8 cellular contexts compared by ENCODE assay signal in genomic region chr2:289362-290089, GRCh38. TPM values are rescaled to one million over a fixed set of nuclear protein-coding genes. Genes with fewer than 3 reads are reported as not detected.
DNase-seq lines count a peak whose midpoint lies in the region; ATAC-seq, FAIRE-seq and TF ChIP-seq lines count a peak whose summit lies in the region.

No MANE protein-coding gene starts in this region.

- peaks cover 8% of the 10 kb centered on the region for H4K20me1 ChIP-seq in astrocyte (ENCODE audit: insufficient read depth, low read length)

- H3K27ac Mint-ChIP-seq in stimulated activated naive CD8-positive, alpha-beta T cell treated with anti-CD3 and anti-CD28 coated beads, Interleukin-15, Interleukin-2, amounts not matched to agents 100 ng/mL and 50 ng/mL, for 24 hours, result no peak overlapping the region
- H3K27ac Mint-ChIP-seq in astrocyte (ENCODE audit: unreplicated experiment), result no peak overlapping the region

- H3K9me3 ChIP-seq in astrocyte (ENCODE audit: insufficient read depth, low read depth, low read length) (no peaks in the 10 kb centered on the region), iPS-20b (ENCODE audit: insufficient read depth, low read depth, low read length) (no peaks in the 10 kb centered on the region), small intestine (ENCODE audit: control insufficient read depth, low read depth) (no peaks in the 10 kb centered on the region)

- H3K4me3 Mint-ChIP-seq in stimulated activated naive CD8-positive, alpha-beta T cell treated with anti-CD3 and anti-CD28 coated beads, Interleukin-15, Interleukin-2, amounts not matched to agents 100 ng/mL and 50 ng/mL, for 24 hours, result peak overlapping the region; percentile 68
- H3K4me3 Mint-ChIP-seq in astrocyte (ENCODE audit: unreplicated experiment), result peak overlapping the region; percentile 82

- no peak for ATAC-seq in stimulated activated naive CD8-positive, alpha-beta T cell treated with anti-CD3 and anti-CD28 coated beads, Interleukin-15, Interleukin-2, amounts not matched to agents 100 U/mL and 50 U/mL, for 24 hours
- no peak for ATAC-seq in HG03520 (IDR thresholded peaks at IDR 0.05; ENCODE audit: unreplicated experiment)
- ATAC-seq in GM21515 (IDR thresholded peaks at IDR 0.05; ENCODE audit: unreplicated experiment), result no peak

- H3K9ac ChIP-seq in astrocyte (ENCODE audit: low read length), result peak overlapping the region; percentile 48
- H3K9ac ChIP-seq in iPS-20b (ENCODE audit: low read depth, low read length), result peak overlapping the region; percentile 41; the same call in 1 of the 2 replicates

- H3K4me1 Mint-ChIP-seq in stimulated activated naive CD8-positive, alpha-beta T cell treated with anti-CD3 and anti-CD28 coated beads, Interleukin-15, Interleukin-2, amounts not matched to agents 100 ng/mL and 50 ng/mL, for 24 hours (ENCODE audit: low read depth), result peaks cover 11% of the 10 kb centered on the region
- H3K4me1 Mint-ChIP-seq in astrocyte (ENCODE audit: low read depth, unreplicated experiment), result peaks cover 14% of the 10 kb centered on the region

- H3K79me2 ChIP-seq in astrocyte (ENCODE audit: insufficient read depth, low read length), result no peaks in the 10 kb centered on the region

- no peaks in the 10 kb centered on the region for H3K9me3 Mint-ChIP-seq in stimulated activated naive CD8-positive, alpha-beta T cell treated with anti-CD3 and anti-CD28 coated beads, Interleukin-15, Interleukin-2, amounts not matched to agents 100 ng/mL and 50 ng/mL, for 24 hours
- H3K9me3 Mint-ChIP-seq in astrocyte (ENCODE audit: unreplicated experiment), result peaks cover 6% of the 10 kb centered on the region

- no peak for DNase-seq in stimulated activated naive CD8-positive, alpha-beta T cell treated with anti-CD3 and anti-CD28 coated beads, Interleukin-15, Interleukin-2, amounts not matched to agents 100 U/mL and 50 U/mL, for 24 hours
- DNase-seq in astrocyte (ENCODE audit: low read depth) (peak; percentile 15), small intestine (no peak)
- DNase-seq in central memory CD4-positive, alpha-beta T cell, result no peak

- H3K4me3 ChIP-seq in astrocyte (ENCODE audit: insufficient read depth, low read depth, low read length) (peak overlapping the region; percentile 63), iPS-20b (ENCODE audit: low read length) (peak overlapping the region; percentile 76), small intestine (ENCODE audit: low read depth in 1 of 2, low read length in 2 of 2) (peak overlapping the region; percentile 34 to 77)

- no peak for TF ChIP-seq CTCF in astrocyte (IDR thresholded peaks at IDR 0.05; ENCODE audit: insufficient read depth, low read depth, low read length)

- H2AFZ ChIP-seq in astrocyte (ENCODE audit: low read depth, low read length), result peak overlapping the region; percentile 85

- no peaks in the 10 kb centered on the region for H3K36me3 ChIP-seq in astrocyte (ENCODE audit: insufficient read depth, low read length)
- no peaks in the 10 kb centered on the region for H3K36me3 ChIP-seq in iPS-20b (ENCODE audit: insufficient read depth, low read depth, low read length)
- no peaks in the 10 kb centered on the region for H3K36me3 ChIP-seq in small intestine (ENCODE audit: control insufficient read depth in 2 of 2, insufficient read depth in 2 of 2, low read length in 2 of 2)

- H3K4me1 ChIP-seq in astrocyte (ENCODE audit: insufficient read depth, low read length) (peaks cover 20% of the 10 kb centered on the region), iPS-20b (ENCODE audit: insufficient read depth, low read length) (peaks cover 21% of the 10 kb centered on the region), small intestine (ENCODE audit: control insufficient read depth in 2 of 2, insufficient read depth in 1 of 2, low read depth in 1 of 2, low read length in 1 of 2) (peaks cover 2 to 3% of the 10 kb centered on the region in 2 donors)

- WGBS in small intestine, 3 donors, result 1 to 2% (median 1%) methylated on average over 54 to 60 of the region's 60 CpGs

- peaks cover 10% of the 10 kb centered on the region for H3K27me3 ChIP-seq in astrocyte (ENCODE audit: insufficient read depth, low read length)
- peaks cover 75% of the 10 kb centered on the region for H3K27me3 ChIP-seq in iPS-20b (ENCODE audit: insufficient read depth, low read length)
- peaks cover 0 to 7% of the 10 kb centered on the region in 2 donors for H3K27me3 ChIP-seq in small intestine (ENCODE audit: control insufficient read depth in 2 of 2, insufficient read depth in 2 of 2, low read length in 2 of 2)

- H3K27me3 Mint-ChIP-seq in stimulated activated naive CD8-positive, alpha-beta T cell treated with anti-CD3 and anti-CD28 coated beads, Interleukin-15, Interleukin-2, amounts not matched to agents 100 ng/mL and 50 ng/mL, for 24 hours, result peaks cover 44% of the 10 kb centered on the region
- peaks cover 20% of the 10 kb centered on the region for H3K27me3 Mint-ChIP-seq in astrocyte (ENCODE audit: low read depth, unreplicated experiment)

- no peaks in the 10 kb centered on the region for H3K36me3 Mint-ChIP-seq in stimulated activated naive CD8-positive, alpha-beta T cell treated with anti-CD3 and anti-CD28 coated beads, Interleukin-15, Interleukin-2, amounts not matched to agents 100 ng/mL and 50 ng/mL, for 24 hours (ENCODE audit: low read depth)
- peaks cover 2% of the 10 kb centered on the region for H3K36me3 Mint-ChIP-seq in astrocyte (ENCODE audit: low read depth, unreplicated experiment)

- FAIRE-seq in astrocyte (lab: Jason Lieb, UNC) (no peak), small intestine (lab: Jason Lieb, UNC) (no peak)

- peak overlapping the region; percentile 98 for H3K4me2 ChIP-seq in astrocyte (ENCODE audit: low read length)

- H3K27ac ChIP-seq in astrocyte (ENCODE audit: low read depth, low read length), result no peak overlapping the region
- H3K27ac ChIP-seq in iPS-20b (ENCODE audit: low read length), result no peak overlapping the region
- peak overlapping the region in 1 of 2 donors; percentile 36 for H3K27ac ChIP-seq in small intestine (ENCODE audit: low read depth in 1 of 2, low read length in 1 of 2)

RNA-seq across cellular contexts. Expression of gene ALKAL2, which starts 1.6 kb away (rescaled TPM):
- total RNA-seq in astrocyte, result 1.3 and 1.5 TPM in 2 replicates
- 1 to 10 TPM in 2 of 3 donors, under 1 TPM in 1; 0.45 to 3.5 (median 2.5) TPM for polyA plus RNA-seq in small intestine

RNA-seq across cellular contexts. Expression of gene ACP1, which starts 24.8 kb away (rescaled TPM):
- total RNA-seq in astrocyte, result 99.1 and 114 TPM in 2 replicates
- polyA plus RNA-seq in small intestine, result 100 to 1,000 TPM in 2 of 3 donors, 10 to 100 TPM in 1; 99.7 to 105 (median 102) TPM

RNA-seq across cellular contexts. Expression of gene SH3YL1, which starts 25.7 kb away (rescaled TPM):
- total RNA-seq in astrocyte, result 23.0 and 27.3 TPM in 2 replicates
- polyA plus RNA-seq in small intestine, result 100 to 1,000 TPM in 2 of 3 donors, 10 to 100 TPM in 1; 75.5 to 111 (median 103) TPM
